21 cellular contexts compared by ENCODE assay signal in the genomic region with DNA sequence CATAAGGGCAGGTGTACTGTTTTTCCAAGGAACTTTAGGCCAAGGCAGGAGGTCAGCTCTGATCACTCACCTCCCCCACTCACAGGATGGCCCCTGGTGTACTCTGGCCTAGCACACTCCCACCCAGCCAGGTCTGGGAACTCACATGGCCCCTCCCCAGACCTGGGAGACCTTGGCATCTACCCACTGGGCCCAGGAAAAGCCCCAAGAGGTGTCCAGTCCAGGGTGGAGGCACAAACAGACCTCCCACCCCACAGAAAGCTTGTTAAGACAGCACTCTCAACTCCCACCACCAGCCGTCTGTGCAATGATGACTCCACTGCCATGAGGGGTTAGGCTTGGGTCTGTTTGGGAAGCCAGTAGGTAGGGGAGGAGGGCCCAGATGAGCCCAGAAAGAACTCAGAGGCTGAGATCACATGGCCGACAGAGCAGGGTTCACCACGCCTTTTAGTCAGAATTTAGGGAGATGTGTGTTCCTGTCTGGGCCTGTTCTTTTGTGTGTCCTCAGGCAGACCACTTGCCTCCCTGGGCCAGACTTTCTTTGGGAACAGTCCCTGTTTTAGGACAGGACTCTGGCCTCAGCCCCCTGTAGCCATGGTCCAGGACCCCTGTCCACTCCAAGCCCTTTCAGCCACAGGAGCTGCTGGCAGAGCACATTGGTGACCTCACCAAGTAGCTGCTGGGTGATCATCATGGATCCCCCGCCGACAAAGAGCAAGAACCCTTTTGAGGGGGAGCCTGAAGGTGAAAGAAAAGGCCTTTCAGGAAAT. TPM values are rescaled to one million over a fixed set of nuclear protein-coding genes. Genes with fewer than 3 reads are reported as not detected.
DNase-seq lines count a peak whose midpoint lies in the region; ATAC-seq, FAIRE-seq and TF ChIP-seq lines count a peak whose summit lies in the region.
"Had no signal": no experiment of that assay in that cellular context is flagged by ENCODE, and none has a peak within 500 bp of the region (broad histone marks: within the 10 kb centered on the region; RNA-seq: fewer than 3 reads in every experiment).

No MANE protein-coding gene starts in this region.

- 97% methylated on average over 5 of the region's 5 CpGs for WGBS in mesenchymal stem cell

- peaks cover 3% of the 10 kb centered on the region for H3K36me3 Mint-ChIP-seq in activated CD8-positive, alpha-beta T cell treated with anti-CD3 and anti-CD28 coated beads, Interleukin-2, amount 10 ng/mL, durations not matched to agents 7 days and 5 days (ENCODE audit: low read depth)

- no peak for FAIRE-seq in H54 (lab: Jason Lieb, UNC)
- FAIRE-seq: A549, kidney had no signal

- no peak overlapping the region for H3K18ac ChIP-seq in mesenchymal stem cell (ENCODE audit: low read depth in 1 of 2, low read length in 2 of 2)

- H3K27ac ChIP-seq in mesenchymal stem cell (ENCODE audit: low read length, poor library complexity, severe bottlenecking), result no peak overlapping the region
- H3K27ac ChIP-seq: A549, KMS-11, skin epidermis, VCaP had no signal

- CTCF ChIA-PET in activated CD8-positive, alpha-beta T cell treated with anti-CD3 and anti-CD28 coated beads, Interleukin-2, amount 10 ng/mL, durations not matched to agents 7 days and 5 days (lab: Charles Lee), result interaction anchor here (1.1 to 8.1 kb wide), 31 partner anchors 8 to 172 kb away, joined by 3 to 149 read pairs (median 12); a partner anchor contains a TSS

- peaks cover 46% of the 10 kb centered on the region for H3K4me1 Mint-ChIP-seq in activated CD8-positive, alpha-beta T cell treated with anti-CD3 and anti-CD28 coated beads, Interleukin-2, amount 10 ng/mL, durations not matched to agents 7 days and 5 days (ENCODE audit: low read depth)
- H3K4me1 Mint-ChIP-seq: GM23338 had no signal

- no peak overlapping the region for H2AK5ac ChIP-seq in mesenchymal stem cell (ENCODE audit: low read length, severe bottlenecking)

- H2AFZ ChIP-seq in mesenchymal stem cell (ENCODE audit: low read depth, low read length), result no peak overlapping the region
- H2AFZ ChIP-seq: GM23338 had no signal

- H3K4me3 ChIP-seq in mesenchymal stem cell (ENCODE audit: insufficient read depth in 1 of 2, low read depth in 1 of 2, low read length in 2 of 2), result no peak overlapping the region
- H3K4me3 ChIP-seq: A549, GM23338, lung, skin epidermis had no signal

- peak; percentile 54 for DNase-seq in activated CD8-positive, alpha-beta memory T cell treated with anti-CD3 and anti-CD28 coated beads, Interleukin-2, amount 50 U/mL, for 48 hours
- DNase-seq in activated CD8-positive, alpha-beta memory T cell treated with anti-CD3 and anti-CD28 coated beads for 24 hours, result no peak
- DNase-seq in activated CD8-positive, alpha-beta T cell treated with anti-CD3 and anti-CD28 coated beads, Interleukin-2, amount 10 ng/mL, durations not matched to agents 7 days and 5 days, result no peak
- DNase-seq in mesenchymal stem cell (no peak), GOT3 (lab: John Stamatoyannopoulos, UW) (no peak), cerebellar nuclear complex (lab: John Stamatoyannopoulos, UW) (no peak), H54 (ENCODE audit: insufficient read length, low spot score) (no peak)
- DNase-seq in stimulated activated CD8-positive, alpha-beta memory T cell treated with anti-CD3 and anti-CD28 coated beads, Interleukin-4, amount 100 ng/mL, for 48 hours, result peak; percentile 23
- DNase-seq: cortex of kidney; GDM1; kidney; NCI-H1694; stimulated activated CD4-positive, alpha-beta T cell treated with anti-CD3 and anti-CD28 coated beads, Interleukin-1b, Interleukin-23, amount 100 ng/mL, for 48 hours had no signal

- H2BK5ac ChIP-seq in mesenchymal stem cell (ENCODE audit: low read depth, low read length, poor library complexity, severe bottlenecking), result no peak overlapping the region

- peaks cover 14% of the 10 kb centered on the region for H3K4me1 ChIP-seq in mesenchymal stem cell (ENCODE audit: control insufficient read depth, insufficient read depth, low read depth, low read length)
- H3K4me1 ChIP-seq: A549 had no signal

- ATAC-seq in activated CD8-positive, alpha-beta T cell treated with anti-CD3 and anti-CD28 coated beads, Interleukin-2, amount 10 ng/mL, durations not matched to agents 7 days and 5 days, result no peak

- H2BK120ac ChIP-seq in mesenchymal stem cell (ENCODE audit: low read depth, low read length), result no peak overlapping the region

- H3K27ac Mint-ChIP-seq in activated CD8-positive, alpha-beta T cell treated with anti-CD3 and anti-CD28 coated beads, Interleukin-2, amount 10 ng/mL, durations not matched to agents 7 days and 5 days, result peak overlapping the region; percentile 81
- H3K27ac Mint-ChIP-seq: B cell, GM23338 had no signal

- no peak overlapping the region for H3K4me3 Mint-ChIP-seq in activated CD8-positive, alpha-beta T cell treated with anti-CD3 and anti-CD28 coated beads, Interleukin-2, amount 10 ng/mL, durations not matched to agents 7 days and 5 days
- H3K4me3 Mint-ChIP-seq: B cell, GM23338 had no signal

- no peaks in the 10 kb centered on the region for H3K27me3 Mint-ChIP-seq in activated CD8-positive, alpha-beta T cell treated with anti-CD3 and anti-CD28 coated beads, Interleukin-2, amount 10 ng/mL, durations not matched to agents 7 days and 5 days (ENCODE audit: low read depth)

- POLR2A ChIA-PET in activated CD8-positive, alpha-beta T cell treated with anti-CD3 and anti-CD28 coated beads, Interleukin-2, amount 10 ng/mL, durations not matched to agents 7 days and 5 days (lab: Charles Lee), result interaction anchor here (1.0 to 3.8 kb wide), 4 partner anchors 11 to 176 kb away, joined by 3 to 18 read pairs (median 4); a partner anchor contains a TSS

- H3K9ac ChIP-seq in mesenchymal stem cell (ENCODE audit: low read length), result no peak overlapping the region
- H3K9ac ChIP-seq: KMS-11 had no signal

- no peak overlapping the region for H3K4ac ChIP-seq in mesenchymal stem cell (ENCODE audit: low read depth in 1 of 2, low read length in 2 of 2)

- no peak for TF ChIP-seq POLR2A in H54 (IDR thresholded peaks at IDR 0.05; ENCODE audit: low read depth, low read length)

- no peak overlapping the region for H2BK12ac ChIP-seq in mesenchymal stem cell (ENCODE audit: low read length in 2 of 2)

- H4K8ac ChIP-seq in mesenchymal stem cell (ENCODE audit: low read length), result no peak overlapping the region

- H3K36me3 ChIP-seq in mesenchymal stem cell (ENCODE audit: control insufficient read depth in 1 of 2, insufficient read depth in 2 of 2, low read depth in 1 of 2, low read length in 2 of 2), result no peaks in the 10 kb centered on the region

- H3K27me3 ChIP-seq in mesenchymal stem cell (ENCODE audit: control insufficient read depth in 1 of 2, insufficient read depth in 1 of 2, low read length in 2 of 2), result peaks cover 6 to 11% of the 10 kb centered on the region in 2 experiments

- H3K23ac ChIP-seq in mesenchymal stem cell (ENCODE audit: low read length in 2 of 2), result no peak overlapping the region

- H4K91ac ChIP-seq in mesenchymal stem cell (ENCODE audit: low read length), result peak overlapping the region; percentile 21

- H2BK15ac ChIP-seq in mesenchymal stem cell (ENCODE audit: low read depth, poor library complexity, severe bottlenecking), result peak overlapping the region; percentile 56

- H3K9me3 ChIP-seq in mesenchymal stem cell (ENCODE audit: control insufficient read depth, low read length), result no peaks in the 10 kb centered on the region
- H3K9me3 ChIP-seq: A549 had no signal

- no peak overlapping the region for H3K4me2 ChIP-seq in mesenchymal stem cell (ENCODE audit: low read length, poor library complexity, severe bottlenecking)
- H3K4me2 ChIP-seq: A549, GM23338, KMS-11 had no signal

- no peak overlapping the region for H3K14ac ChIP-seq in mesenchymal stem cell (ENCODE audit: low read length in 2 of 2)

- H3K79me1 ChIP-seq in mesenchymal stem cell (replicated peaks; ENCODE audit: low read length, poor library complexity, severe bottlenecking), result no peaks in the 10 kb centered on the region

- H3K9me3 Mint-ChIP-seq in activated CD8-positive, alpha-beta T cell treated with anti-CD3 and anti-CD28 coated beads, Interleukin-2, amount 10 ng/mL, durations not matched to agents 7 days and 5 days (ENCODE audit: insufficient read depth), result no peaks in the 10 kb centered on the region
- H3K9me3 Mint-ChIP-seq: GM23338 had no signal

RNA-seq across cellular contexts. Expression of a gene that starts 12.1 kb away (rescaled TPM):
- 100 to 1,000 TPM; 235 to 241 TPM for total RNA-seq in activated CD8-positive, alpha-beta T cell treated with anti-CD3 and anti-CD28 coated beads, Interleukin-2, amount 10 ng/mL, durations not matched to agents 7 days and 5 days
- 37.0 TPM for polyA plus RNA-seq in mesenchymal stem cell (2013, experiment 1 of 2)
- 40.1 TPM for polyA plus RNA-seq in mesenchymal stem cell (2013, experiment 2 of 2)

RNA-seq across cellular contexts. Expression of a gene that starts 28.5 kb away (rescaled TPM):
- 10 to 100 TPM; 10.5 to 12.0 TPM for total RNA-seq in activated CD8-positive, alpha-beta T cell treated with anti-CD3 and anti-CD28 coated beads, Interleukin-2, amount 10 ng/mL, durations not matched to agents 7 days and 5 days
- polyA plus RNA-seq in mesenchymal stem cell (2013, experiment 1 of 2), result 4.4 TPM
- polyA plus RNA-seq in mesenchymal stem cell (2013, experiment 2 of 2), result 3.9 TPM

RNA-seq across cellular contexts. Expression of a gene that starts 55.8 kb away (rescaled TPM):
- total RNA-seq in activated CD8-positive, alpha-beta T cell treated with anti-CD3 and anti-CD28 coated beads, Interleukin-2, amount 10 ng/mL, durations not matched to agents 7 days and 5 days, result 1 to 10 TPM; 2.4 to 4.3 TPM
- polyA plus RNA-seq in mesenchymal stem cell (2013, experiment 1 of 2), result 0.07 TPM
- 0.01 TPM for polyA plus RNA-seq in mesenchymal stem cell (2013, experiment 2 of 2)
- total RNA-seq: urinary bladder had no signal

Comparison
In these comparisons a context has a peak if more than half of its experiments do, and no peak if none do; other contexts are left out.
1. DNase-seq: peak in activated CD8-positive, alpha-beta memory T cell treated with anti-CD3 and anti-CD28 coated beads, Interleukin-2, amount 50 U/mL, for 48 hours (single experiment) and stimulated activated CD8-positive, alpha-beta memory T cell treated with anti-CD3 and anti-CD28 coated beads, Interleukin-4, amount 100 ng/mL, for 48 hours (single experiment); none in activated CD8-positive, alpha-beta memory T cell treated with anti-CD3 and anti-CD28 coated beads for 24 hours (single experiment), activated CD8-positive, alpha-beta T cell treated with anti-CD3 and anti-CD28 coated beads, Interleukin-2, amount 10 ng/mL, durations not matched to agents 7 days and 5 days (single experiment), mesenchymal stem cell (single experiment), GOT3 (single experiment), cerebellar nuclear complex (0 of 2) and H54 (single experiment).